15 cellular contexts compared by ENCODE assay signal in genomic region chr3:100029689-100030088, GRCh38.
A peak's percentile ranks its signal among the peaks of the same experiment; 100 is the strongest.
DNase-seq lines count a peak whose midpoint lies in the region; ATAC-seq and TF ChIP-seq lines count a peak whose summit lies in the region.
"Had no signal": no experiment of that assay in that cellular context is flagged by ENCODE, and none has a peak within 500 bp of the region (broad histone marks: within the 10 kb centered on the region; RNA-seq: fewer than 3 reads in every experiment).

No MANE protein-coding gene starts in this region.

- no peak overlapping the region for H2BK120ac ChIP-seq in mesendoderm (ENCODE audit: low read depth, low read length)

- no peaks in the 10 kb centered on the region for H3K36me3 ChIP-seq in mesendoderm (ENCODE audit: control insufficient read depth, insufficient read depth, low read length)
- H3K36me3 ChIP-seq: transverse colon had no signal

- H3K4me3 ChIP-seq in mesendoderm (ENCODE audit: low read length): no peak overlapping the region
- H3K4me3 ChIP-seq: transverse colon had no signal

- peak overlapping the region; percentile 13 for H3K27ac Mint-ChIP-seq in mesothelial cell of epicardium
- H3K27ac Mint-ChIP-seq: natural killer cell treated with Interleukin-12 subunit alpha and Interleukin-12 subunit beta and Interleukin-15 and Interleukin-18, amount 100 ng/mL, for 72 hours had no signal

- H3K27me3 ChIP-seq in mesendoderm (ENCODE audit: insufficient read depth, low read length, poor library complexity): no peaks in the 10 kb centered on the region
- H3K27me3 ChIP-seq: transverse colon had no signal

- no peak overlapping the region for H3K4me3 Mint-ChIP-seq in mesothelial cell of epicardium
- H3K4me3 Mint-ChIP-seq: natural killer cell treated with Interleukin-12 subunit alpha and Interleukin-12 subunit beta and Interleukin-15 and Interleukin-18, amount 100 ng/mL, for 72 hours had no signal

- TF ChIP-seq CTCF in mesothelial cell of epicardium (IDR thresholded peaks at IDR 0.05; ENCODE audit: unreplicated experiment): no peak

- DNase-seq in mesothelial cell of epicardium (ENCODE audit: low spot score in 2 of 2, unreplicated experiment in 2 of 2): no peak
- no peak for DNase-seq in mesendoderm
- no peak for DNase-seq in stimulated activated CD4-positive, alpha-beta T cell treated with anti-CD3 and anti-CD28 coated beads, Interleukin-4, amount 100 ng/mL, for 24 hours
- DNase-seq in activated T-cell treated with anti-CD3 and anti-CD28 coated beads, Interleukin-2, amount 50 U/mL, for 48 hours: no peak
- DNase-seq: activated CD4-positive, alpha-beta T cell treated with anti-CD3 and anti-CD28 coated beads, Interleukin-2, amount 50 U/mL, for 4 hours; amniotic stem cell; stimulated activated CD4-positive, alpha-beta T cell treated with anti-CD3 and anti-CD28 coated beads, Interleukin-2, amount 100 ng/mL, for 24 hours; stimulated activated CD8-positive, alpha-beta memory T cell treated with anti-CD3 and anti-CD28 coated beads, Interleukin-4, amount 100 ng/mL, for 48 hours; transverse colon had no signal

- H3K4me1 ChIP-seq in mesendoderm (ENCODE audit: control insufficient read depth, low read depth, low read length): peaks cover 2% of the 10 kb centered on the region

- no peak overlapping the region for H3K18ac ChIP-seq in mesendoderm (ENCODE audit: low read length)

- no peak overlapping the region for H4K8ac ChIP-seq in mesendoderm (ENCODE audit: low read depth, low read length)

- H3K9me3 Mint-ChIP-seq in mesothelial cell of epicardium: no peaks in the 10 kb centered on the region
- H3K9me3 Mint-ChIP-seq: natural killer cell treated with Interleukin-12 subunit alpha and Interleukin-12 subunit beta and Interleukin-15 and Interleukin-18, amount 100 ng/mL, for 72 hours had no signal

- H3K27me3 Mint-ChIP-seq in mesothelial cell of epicardium (ENCODE audit: low read depth): no peaks in the 10 kb centered on the region
- H3K27me3 Mint-ChIP-seq: natural killer cell treated with Interleukin-12 subunit alpha and Interleukin-12 subunit beta and Interleukin-15 and Interleukin-18, amount 100 ng/mL, for 72 hours had no signal

- H3K79me1 ChIP-seq in mesendoderm (ENCODE audit: low read length): no peaks in the 10 kb centered on the region

- H3K4me2 ChIP-seq in mesendoderm (ENCODE audit: low read length): no peak overlapping the region

- no peak overlapping the region for H3K9ac ChIP-seq in mesendoderm (ENCODE audit: low read length)

- H3K36me3 Mint-ChIP-seq in mesothelial cell of epicardium: no peaks in the 10 kb centered on the region
- H3K36me3 Mint-ChIP-seq: natural killer cell treated with Interleukin-12 subunit alpha and Interleukin-12 subunit beta and Interleukin-15 and Interleukin-18, amount 100 ng/mL, for 72 hours had no signal

- no peaks in the 10 kb centered on the region for H3K79me2 ChIP-seq in mesendoderm (ENCODE audit: control insufficient read depth, insufficient read depth, low read length)

- no peak overlapping the region for H3K4ac ChIP-seq in mesendoderm (ENCODE audit: low read depth, low read length)

- no peak overlapping the region for H4K5ac ChIP-seq in mesendoderm (ENCODE audit: low read length)

- peaks cover 41% of the 10 kb centered on the region for H3K4me1 Mint-ChIP-seq in mesothelial cell of epicardium

- no CpG with 5 or more reads among the region's 2 CpGs for WGBS in mesendoderm (ENCODE audit: extremely low coverage, insufficient coverage, low lambda C conversion rate)

- ATAC-seq in GM18502 (IDR thresholded peaks at IDR 0.05; ENCODE audit: poor library complexity, unreplicated experiment): peak; percentile 68
- ATAC-seq in GM21576 (IDR thresholded peaks at IDR 0.05; ENCODE audit: unreplicated experiment): peak; percentile 47
- peak; percentile 53 for ATAC-seq in HG03159 (IDR thresholded peaks at IDR 0.05; ENCODE audit: unreplicated experiment)
- ATAC-seq in GM19452 (IDR thresholded peaks at IDR 0.05; ENCODE audit: unreplicated experiment): no peak

- H3K56ac ChIP-seq in mesendoderm (ENCODE audit: low read length): no peak overlapping the region

- no peak overlapping the region for H2AK5ac ChIP-seq in mesendoderm (ENCODE audit: low read length)

- H2BK15ac ChIP-seq in mesendoderm (replicated peaks; ENCODE audit: low read depth): no peak overlapping the region

- no peak overlapping the region for H3K27ac ChIP-seq in mesendoderm (ENCODE audit: low read depth, low read length)
- H3K27ac ChIP-seq: HL-60, transverse colon had no signal

- H3K23ac ChIP-seq in mesendoderm (ENCODE audit: low read length): no peak overlapping the region

- no peak overlapping the region for H2BK5ac ChIP-seq in mesendoderm (ENCODE audit: low read length)
